Comparison of ENCODE assay signal across 1 cellular context in the genomic region with DNA sequence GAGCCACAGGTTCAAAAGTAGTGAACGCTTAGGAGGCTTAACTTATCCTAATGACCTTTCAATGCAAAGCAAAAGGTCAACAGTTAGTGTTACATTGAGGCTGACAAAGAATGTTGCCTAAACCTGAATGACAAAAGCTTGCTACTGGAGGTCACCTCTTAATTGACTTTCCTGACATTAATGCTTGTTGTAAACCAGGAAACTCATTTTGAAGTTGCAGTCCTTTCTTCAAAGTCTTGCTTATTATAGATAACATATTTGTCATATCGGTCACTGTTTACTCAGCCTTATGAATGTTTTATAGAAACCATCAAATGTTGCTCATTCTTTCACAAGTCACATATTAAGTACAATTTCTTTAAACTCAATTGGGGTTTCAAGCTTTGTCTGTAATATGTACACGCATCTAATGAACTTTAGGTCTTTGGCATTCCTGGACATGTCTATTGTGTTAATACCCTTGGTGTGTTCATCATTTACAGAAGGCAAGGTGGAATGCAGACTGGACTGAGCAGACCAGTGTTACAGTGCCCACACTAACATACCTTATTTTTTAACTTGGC.
TF ChIP-seq lines count a peak whose summit lies in the region.

No MANE protein-coding gene starts in this region.

TF ChIP-seq in endothelial cell of umbilical vein, 7 proteins besides CTCF, POLR2A, EP300 and RAD21:
- TF ChIP-seq JUN (IDR thresholded peaks at IDR 0.05; ENCODE audit: borderline replicate concordance, insufficient read depth, insufficient read length, low read depth): no peak
- no peak for TF ChIP-seq EZH2 (IDR thresholded peaks at IDR 0.05; ENCODE audit: borderline replicate concordance, low read depth, low read length, severe bottlenecking)
- TF ChIP-seq FOS (IDR thresholded peaks at IDR 0.05; ENCODE audit: borderline replicate concordance, insufficient read depth, low read length): no peak
- no peak for TF ChIP-seq POLR2AphosphoS5 (IDR thresholded peaks at IDR 0.05; ENCODE audit: insufficient read depth, low read depth, low read length)
- TF ChIP-seq MYC (IDR thresholded peaks at IDR 0.05; ENCODE audit: low read depth, low read length): no peak
- TF ChIP-seq GATA2 (IDR thresholded peaks at IDR 0.05; ENCODE audit: insufficient read depth, insufficient read length, low read depth, low read length): no peak
- no peak for TF ChIP-seq MAX (IDR thresholded peaks at IDR 0.05; ENCODE audit: insufficient read depth, insufficient read length)
TF ChIP-seq in endothelial cell of umbilical vein: peak in this region for 0.
